In genomic region chr7:109529712-109530111, GRCh38 we compare ENCODE assay signal across 16 cellular contexts.
DNase-seq lines count a peak whose midpoint lies in the region; ATAC-seq, FAIRE-seq and TF ChIP-seq lines count a peak whose summit lies in the region.
"Had no signal": no experiment of that assay in that cellular context is flagged by ENCODE, and none has a peak within 500 bp of the region (broad histone marks: within the 10 kb centered on the region; RNA-seq: fewer than 3 reads in every experiment).

No MANE protein-coding gene starts in this region.

- no peak overlapping the region for H3K18ac ChIP-seq in H9 (ENCODE audit: insufficient read length, low read depth, low read length)
- no peak overlapping the region for H3K18ac ChIP-seq in neuronal stem cell (ENCODE audit: low read length)

- H3K9me3 ChIP-seq in mammary epithelial cell (replicated peaks; ENCODE audit: insufficient read depth, low read length) (no peaks in the 10 kb centered on the region), H9 (ENCODE audit: control insufficient read depth, low read depth, low read length) (no peaks in the 10 kb centered on the region), GM12878 (replicated peaks; ENCODE audit: control insufficient read depth, insufficient read depth, low read length) (no peaks in the 10 kb centered on the region), neuronal stem cell (replicated peaks in 1 of 2; ENCODE audit: control insufficient read depth in 2 of 2, insufficient read depth in 1 of 2, low read depth in 1 of 2, low read length in 2 of 2) (no peaks in the 10 kb centered on the region)

- H2AK5ac ChIP-seq in H9 (ENCODE audit: insufficient read length, low read length) (no peak overlapping the region), neuronal stem cell (ENCODE audit: low read depth, low read length) (no peak overlapping the region)

- H3K4me2 ChIP-seq in mammary epithelial cell (ENCODE audit: insufficient read depth, low read depth, low read length) = no peak overlapping the region
- no peak overlapping the region for H3K4me2 ChIP-seq in H9 (ENCODE audit: insufficient read depth, insufficient read length, low read length)
- H3K4me2 ChIP-seq in GM12878 (ENCODE audit: control insufficient read depth, insufficient read depth) = no peak overlapping the region
- H3K4me2 ChIP-seq in neuronal stem cell (ENCODE audit: insufficient read depth, low read length, poor library complexity, severe bottlenecking) = no peak overlapping the region

- no peaks in the 10 kb centered on the region for H3K9me3 Mint-ChIP-seq in MCF 10A (ENCODE audit: unreplicated experiment)
- no peaks in the 10 kb centered on the region; a peak in 1 of 5 replicates for H3K9me3 Mint-ChIP-seq in H9
- H3K9me3 Mint-ChIP-seq: CD8-positive, alpha-beta T cell had no signal

- H3K36me3 Mint-ChIP-seq in MCF 10A (ENCODE audit: insufficient read depth, unreplicated experiment) (no peaks in the 10 kb centered on the region), H9 (ENCODE audit: insufficient read depth in 1 of 3, low read depth in 3 of 3) (no peaks in the 10 kb centered on the region)
- H3K36me3 Mint-ChIP-seq: CD14-positive monocyte; CD8-positive, alpha-beta T cell; IgD-negative memory B cell had no signal

- TF ChIP-seq EP300 in GM12878 (IDR thresholded peaks at IDR 0.05; ENCODE audit: borderline replicate concordance in 1 of 2, control insufficient read depth in 1 of 2, low read depth in 2 of 2, low read length in 2 of 2) = no peak

- BruUV-seq in MCF 10A (replicated peaks; lab: Mats Ljungman, UMichigan) = no TSS peak
- BruUV-seq in mammary epithelial cell (replicated peaks; lab: Mats Ljungman, UMichigan) = no TSS peak
- BruUV-seq in GM12878 (replicated peaks; lab: Mats Ljungman, UMichigan) = no TSS peak

- H2BK20ac ChIP-seq in H9 (ENCODE audit: low read depth, low read length, poor library complexity, severe bottlenecking) = no peak overlapping the region

- H3K36me3 ChIP-seq in mammary epithelial cell (ENCODE audit: insufficient read depth, low read length) = no peaks in the 10 kb centered on the region
- H3K36me3 ChIP-seq in GM12878 (ENCODE audit: control insufficient read depth in 2 of 2, insufficient read depth in 2 of 2, low read length in 1 of 2) = no peaks in the 10 kb centered on the region
- H3K36me3 ChIP-seq in neuronal stem cell (replicated peaks in 1 of 2; ENCODE audit: control insufficient read depth in 2 of 2, insufficient read depth in 2 of 2, low read length in 2 of 2) = no peaks in the 10 kb centered on the region

- DNase-seq in MCF 10A (ENCODE audit: unreplicated experiment) = peak; percentile 1
- no peak for DNase-seq in mammary epithelial cell
- DNase-seq in H9 = peak; percentile 41
- DNase-seq in GM12878 (ENCODE audit: low read depth, low spot score) = no peak
- no peak for DNase-seq in neuronal stem cell (ENCODE audit: low spot score)
- no peak for DNase-seq in activated CD8-positive, alpha-beta memory T cell treated with anti-CD3 and anti-CD28 coated beads for 24 hours
- DNase-seq: COR-L47, GOT3, HCEC 1CT had no signal

- H3K4me3 ChIP-seq in mammary epithelial cell (replicated peaks in 1 of 3; ENCODE audit: insufficient read depth in 1 of 3, low read depth in 2 of 3, low read length in 3 of 3) (no peak overlapping the region), GM12878 (no peak overlapping the region), neuronal stem cell (ENCODE audit: low read length in 2 of 2) (no peak overlapping the region)

- H3T11ph ChIP-seq in H9 (ENCODE audit: low read length) = no peak overlapping the region

- H2BK12ac ChIP-seq in H9 (ENCODE audit: insufficient read length, low read depth, low read length) (no peak overlapping the region), neuronal stem cell (ENCODE audit: low read length) (no peak overlapping the region)

- no peak for TF ChIP-seq POLR2A in GM12878 (IDR thresholded peaks at IDR 0.05; ENCODE audit: low read depth, low read length)

- H2BK5ac ChIP-seq in H9 (ENCODE audit: insufficient read length, low read length) = no peak overlapping the region
- no peak overlapping the region for H2BK5ac ChIP-seq in neuronal stem cell (ENCODE audit: low read length)

- H3K27me3 Mint-ChIP-seq in MCF 10A (ENCODE audit: insufficient read depth, unreplicated experiment) = peaks cover 55% of the 10 kb centered on the region
- H3K27me3 Mint-ChIP-seq in H9 (ENCODE audit: low read depth) = no peaks in the 10 kb centered on the region
- H3K27me3 Mint-ChIP-seq: IgD-negative memory B cell had no signal

- H4K20me1 ChIP-seq in mammary epithelial cell (ENCODE audit: insufficient read depth, low read length) = no peaks in the 10 kb centered on the region
- no peaks in the 10 kb centered on the region for H4K20me1 ChIP-seq in H9 (ENCODE audit: control insufficient read depth, insufficient read depth, insufficient read length)
- no peaks in the 10 kb centered on the region for H4K20me1 ChIP-seq in GM12878 (ENCODE audit: control insufficient read depth, insufficient read depth)

- CTCF ChIA-PET in MCF 10A (lab: Yijun Ruan, JAX) (no interaction called here), mammary epithelial cell (lab: Charles Lee; ENCODE audit: low non-redundant PET) (no interaction called here), GM12878 (lab: Yijun Ruan, JAX) (interaction anchor here (0.7 kb wide), 1 partner anchor 51 kb away, joined by 4 read pairs; no protein-coding TSS in a partner anchor)

- H3K56ac ChIP-seq in H9 (ENCODE audit: insufficient read length, low read depth, low read length) = no peak overlapping the region

- TF ChIP-seq CTCF in MCF 10A (IDR thresholded peaks at IDR 0.05; ENCODE audit: unreplicated experiment) = no peak
- TF ChIP-seq CTCF in mammary epithelial cell (conservative IDR thresholded peaks at IDR 0.05 in 1 of 2, IDR thresholded peaks at IDR 0.05 in 1 of 2; ENCODE audit: extremely low read depth in 1 of 2, insufficient read depth in 1 of 2, low read depth in 1 of 2, low read length in 2 of 2) = no peak
- TF ChIP-seq CTCF in H9 (conservative IDR thresholded peaks at IDR 0.05) = no peak
- no peak for TF ChIP-seq CTCF in GM12878 (IDR thresholded peaks at IDR 0.05 in 2 of 3, conservative IDR thresholded peaks at IDR 0.05 in 1 of 3; ENCODE audit: control insufficient read depth in 2 of 3, extremely low read depth in 1 of 3, insufficient read depth in 1 of 3, low read depth in 3 of 3, low read length in 3 of 3)

- H3K79me2 ChIP-seq in mammary epithelial cell (ENCODE audit: insufficient read depth, low read length) (no peaks in the 10 kb centered on the region), H9 (ENCODE audit: insufficient read depth, low read length) (no peaks in the 10 kb centered on the region), GM12878 (ENCODE audit: control insufficient read depth, insufficient read depth, low read length) (no peaks in the 10 kb centered on the region)

- H3K4ac ChIP-seq in H9 (ENCODE audit: low read depth, low read length) (no peak overlapping the region), neuronal stem cell (ENCODE audit: low read length) (no peak overlapping the region)

- POLR2A ChIA-PET in MCF 10A (lab: Yijun Ruan, JAX) (no interaction called here), GM12878 (lab: Charles Lee) (no interaction called here)

- no peak overlapping the region for H4K5ac ChIP-seq in H9 (ENCODE audit: insufficient read length, low read depth, low read length)

- H2BK120ac ChIP-seq in H9 (ENCODE audit: low read depth, low read length, poor library complexity, severe bottlenecking) (no peak overlapping the region), neuronal stem cell (ENCODE audit: low read depth, low read length) (no peak overlapping the region)

- SMC1A ChIA-PET in GM12878 (lab: Charles Lee; ENCODE audit: uncharacterized antibody, unreplicated experiment) = interaction anchor here (4.0 kb wide), 1 partner anchor 9 kb away, joined by 19 read pairs; no protein-coding TSS in a partner anchor

- no peak overlapping the region; the same call in 1 of the 2 replicates for H3K14ac ChIP-seq in H9 (ENCODE audit: insufficient read depth, low read length)
- no peak overlapping the region for H3K14ac ChIP-seq in neuronal stem cell (ENCODE audit: low read length)

- dilution Hi-C loops in mammary epithelial cell (cut with HindIII; ENCODE audit: low sequenced_read_pairs) = no loop called here

- H4K91ac ChIP-seq in H9 (ENCODE audit: insufficient read length, low read depth, low read length) (no peak overlapping the region), neuronal stem cell (ENCODE audit: low read depth, low read length, poor library complexity) (no peak overlapping the region)

- no peak overlapping the region for H3K27ac Mint-ChIP-seq in MCF 10A (ENCODE audit: low read depth, unreplicated experiment)
- H3K27ac Mint-ChIP-seq in H9 = no peak overlapping the region
- H3K27ac Mint-ChIP-seq: CD14-positive monocyte; CD8-positive, alpha-beta T cell; IgD-negative memory B cell had no signal

- no peak overlapping the region for H3K4me3 Mint-ChIP-seq in MCF 10A (ENCODE audit: unreplicated experiment)
- H3K4me3 Mint-ChIP-seq in H9 = no peak overlapping the region
- H3K4me3 Mint-ChIP-seq: CD14-positive monocyte; CD8-positive, alpha-beta T cell; IgD-negative memory B cell had no signal

- H3K27ac ChIP-seq in mammary epithelial cell (ENCODE audit: insufficient read depth, low read depth, low read length) = no peak overlapping the region
- no peak overlapping the region for H3K27ac ChIP-seq in H9 (ENCODE audit: insufficient read length, low read depth, low read length)
- H3K27ac ChIP-seq in GM12878 (ENCODE audit: control insufficient read depth, insufficient read depth) = no peak overlapping the region
- no peak overlapping the region for H3K27ac ChIP-seq in neuronal stem cell (replicated peaks; ENCODE audit: low read length)
- H3K27ac ChIP-seq: 22Rv1 had no signal

- intact Hi-C loops in MCF 10A (cut with micrococcal nuclease) (no loop called here), mammary epithelial cell (cut with micrococcal nuclease) (no loop called here), GM12878 (cut with micrococcal nuclease; ENCODE audit: unreplicated experiment) (no loop called here)

- no peak for TF ChIP-seq RAD21 in GM12878 (IDR thresholded peaks at IDR 0.05; ENCODE audit: insufficient read depth, low read depth, low read length)

- WGBS in mammary epithelial cell (ENCODE audit: low coverage, missing lambda C conversion rate) = 75% methylated on average over 4 of the region's 4 CpGs
- no CpG with 5 or more reads among the region's 4 CpGs for WGBS in H9 (ENCODE audit: extremely low coverage, insufficient read length, low lambda C conversion rate)
- WGBS in GM12878 (ENCODE audit: insufficient coverage, insufficient replicate concordance, low lambda C conversion rate, missing lambda C conversion rate) = 5% methylated on average over 4 of the region's 4 CpGs
- no CpG with 5 or more reads among the region's 4 CpGs for whole genome bisulfite sequencing in neuronal stem cell (ENCODE audit: extremely low coverage in 2 of 2, insufficient read length in 2 of 2, insufficient replicate concordance in 1 of 2), 2 donors

- no peak overlapping the region for H4K8ac ChIP-seq in H9 (replicated peaks; ENCODE audit: insufficient read length, low read depth, low read length)
- H4K8ac ChIP-seq in neuronal stem cell (ENCODE audit: low read depth, low read length) = no peak overlapping the region

- H3K27me3 ChIP-seq in mammary epithelial cell (ENCODE audit: insufficient read depth, low read length) (no peaks in the 10 kb centered on the region), H9 (ENCODE audit: insufficient read depth, low read length) (no peaks in the 10 kb centered on the region), GM12878 (replicated peaks in 1 of 2; ENCODE audit: control insufficient read depth in 2 of 2, insufficient read depth in 2 of 2, low read length in 1 of 2) (no peaks in the 10 kb centered on the region), neuronal stem cell (ENCODE audit: control insufficient read depth in 3 of 3, insufficient read depth in 3 of 3, low read depth in 1 of 3, low read length in 3 of 3) (no peaks in the 10 kb centered on the region)

- H2BK15ac ChIP-seq in H9 (ENCODE audit: low read depth, low read length) = no peak overlapping the region; the same call in 1 of the 2 replicates
- H2BK15ac ChIP-seq in neuronal stem cell (ENCODE audit: low read length) = no peak overlapping the region

- H3K23ac ChIP-seq in H9 (ENCODE audit: insufficient read length, low read depth, low read length) (no peak overlapping the region), neuronal stem cell (ENCODE audit: low read depth, low read length, poor library complexity) (no peak overlapping the region)

- RAD21 ChIA-PET in GM12878 (lab: Charles Lee; ENCODE audit: unreplicated experiment) = interaction anchor here (1.0 to 4.5 kb wide), 2 partner anchors 9 to 10 kb away, joined by 4 to 22 read pairs; no protein-coding TSS in a partner anchor

- peak; percentile 66 for ATAC-seq in GM12878
- no peak for ATAC-seq in HG02884 (IDR thresholded peaks at IDR 0.05; ENCODE audit: unreplicated experiment)
- ATAC-seq in HG03139 (IDR thresholded peaks at IDR 0.05; ENCODE audit: unreplicated experiment) = no peak
- ATAC-seq: CD8-positive, alpha-beta T cell had no signal

- no peaks in the 10 kb centered on the region for H3K4me1 ChIP-seq in mammary epithelial cell (ENCODE audit: insufficient read depth, low read length)
- H3K4me1 ChIP-seq in H9 (ENCODE audit: insufficient read depth, low read length) = no peaks in the 10 kb centered on the region
- H3K4me1 ChIP-seq in GM12878 (ENCODE audit: control insufficient read depth, insufficient read depth, low read length) = no peaks in the 10 kb centered on the region
- no peaks in the 10 kb centered on the region for H3K4me1 ChIP-seq in neuronal stem cell (ENCODE audit: control insufficient read depth in 2 of 2, insufficient read depth in 1 of 2, low read depth in 1 of 2, low read length in 2 of 2)

- H3K9ac ChIP-seq in mammary epithelial cell (ENCODE audit: insufficient read depth, low read length) (no peak overlapping the region), H9 (ENCODE audit: extremely low read depth, insufficient read length, low read length) (no peak overlapping the region), GM12878 (ENCODE audit: control insufficient read depth, insufficient read depth, low read length) (no peak overlapping the region), neuronal stem cell (ENCODE audit: low read depth, low read length, poor library complexity) (no peak overlapping the region)

- in situ Hi-C loops in mammary epithelial cell (cut with MboI; ENCODE audit: low sequenced_read_pairs in 2 of 2) (no loop called here), GM12878 (cut with MboI) (no loop called here)

- H3K4me1 Mint-ChIP-seq in MCF 10A (ENCODE audit: insufficient read depth, unreplicated experiment) (no peaks in the 10 kb centered on the region), H9 (no peaks in the 10 kb centered on the region)
- H3K4me1 Mint-ChIP-seq: CD14-positive monocyte, IgD-negative memory B cell had no signal

- FAIRE-seq in GM12878 (lab: Jason Lieb, UNC) = no peak
- FAIRE-seq: GM12891 had no signal

- H2AFZ ChIP-seq in mammary epithelial cell (ENCODE audit: low read depth, low read length) (no peak overlapping the region), H9 (ENCODE audit: low read length) (no peak overlapping the region), GM12878 (ENCODE audit: control insufficient read depth, low read depth, low read length) (no peak overlapping the region), neuronal stem cell (ENCODE audit: low read length) (peak overlapping the region; percentile 20)

- H3K23me2 ChIP-seq in H9 (ENCODE audit: insufficient read length, low read depth, low read length, poor library complexity, severe bottlenecking) = no peaks in the 10 kb centered on the region

- H3K79me1 ChIP-seq in H9 (ENCODE audit: insufficient read depth, low read depth, low read length, poor library complexity, severe bottlenecking) = no peaks in the 10 kb centered on the region
- no peaks in the 10 kb centered on the region for H3K79me1 ChIP-seq in neuronal stem cell (ENCODE audit: low read depth, low read length)

Comparison
In these comparisons a context has a peak if more than half of its experiments do, and no peak if none do; other contexts are left out.
1. DNase-seq: peak in MCF 10A (single experiment) and H9 (single experiment); none in mammary epithelial cell (single experiment), GM12878 (single experiment), neuronal stem cell (single experiment) and activated CD8-positive, alpha-beta memory T cell treated with anti-CD3 and anti-CD28 coated beads for 24 hours (single experiment).